Comparison of ENCODE assay signal across 10 cellular contexts in the genomic region with DNA sequence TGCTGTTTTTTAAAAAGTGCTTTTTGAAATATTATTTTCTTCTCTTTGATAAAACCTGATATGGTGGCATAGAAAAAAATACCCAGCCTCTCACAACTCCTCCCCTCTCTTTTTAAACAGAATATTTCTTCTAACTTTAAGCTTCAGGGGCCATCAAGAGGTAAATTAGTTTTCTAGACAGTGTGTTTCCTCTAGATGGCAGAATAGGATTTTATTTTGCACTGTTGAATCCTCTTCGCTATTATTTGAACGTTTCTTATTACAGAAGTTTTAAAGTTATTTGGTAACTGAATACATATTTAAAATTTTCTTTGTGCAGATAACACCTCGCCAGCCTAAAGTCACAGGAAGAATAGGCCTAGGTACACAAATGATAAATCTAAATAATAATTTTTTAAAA. TPM values are rescaled to one million over a fixed set of nuclear protein-coding genes. Genes with fewer than 3 reads are reported as not detected.
A peak's percentile ranks its signal among the peaks of the same experiment; 100 is the strongest.
DNase-seq lines count a peak whose midpoint lies in the region; ATAC-seq, FAIRE-seq and TF ChIP-seq lines count a peak whose summit lies in the region.
"Had no signal": no experiment of that assay in that cellular context is flagged by ENCODE, and none has a peak within 500 bp of the region (broad histone marks: within the 10 kb centered on the region; RNA-seq: fewer than 3 reads in every experiment).

No MANE protein-coding gene starts in this region.

- CTCF ChIA-PET in activated CD8-positive, alpha-beta memory T cell treated with anti-CD3 and anti-CD28 coated beads, Interleukin-2, amount 10 ng/mL, durations not matched to agents 7 days and 5 days (lab: Charles Lee): no interaction called here

- no peak for FAIRE-seq in D721Med (lab: Jason Lieb, UNC)

- intact Hi-C loops in activated T-helper 1 cell treated with anti-CD3 and anti-CD28 coated beads, Interleukin-12 subunit alpha, Interleukin-12 subunit beta, Interleukin-2, Interleukin-4 antibody, amounts not matched to agents 30 ng/mL and 10 ng/mL and 1 ng/mL, durations not matched to agents 14 hours and 24 hours and 36 hours (cut with micrococcal nuclease): no loop called here
- intact Hi-C loops in natural killer cell (cut with micrococcal nuclease): no loop called here

- no peaks in the 10 kb centered on the region for H3K9me3 Mint-ChIP-seq in activated CD8-positive, alpha-beta memory T cell treated with anti-CD3 and anti-CD28 coated beads, Interleukin-2, amount 10 ng/mL, durations not matched to agents 7 days and 5 days (ENCODE audit: low read depth)
- H3K9me3 Mint-ChIP-seq in activated T-helper 1 cell treated with anti-CD3 and anti-CD28 coated beads, Interleukin-12 subunit alpha, Interleukin-12 subunit beta, Interleukin-2, Interleukin-4 antibody, amounts not matched to agents 30 ng/mL and 10 ng/mL and 1 ng/mL, durations not matched to agents 14 hours and 24 hours and 36 hours: no peaks in the 10 kb centered on the region
- no peaks in the 10 kb centered on the region for H3K9me3 Mint-ChIP-seq in natural killer cell
- H3K9me3 Mint-ChIP-seq: IgD-negative memory B cell had no signal

- peaks cover 6% of the 10 kb centered on the region for H3K27me3 Mint-ChIP-seq in activated CD8-positive, alpha-beta memory T cell treated with anti-CD3 and anti-CD28 coated beads, Interleukin-2, amount 10 ng/mL, durations not matched to agents 7 days and 5 days
- H3K27me3 Mint-ChIP-seq in activated T-helper 1 cell treated with anti-CD3 and anti-CD28 coated beads, Interleukin-12 subunit alpha, Interleukin-12 subunit beta, Interleukin-2, Interleukin-4 antibody, amounts not matched to agents 30 ng/mL and 10 ng/mL and 1 ng/mL, durations not matched to agents 14 hours and 24 hours and 36 hours (ENCODE audit: insufficient read depth): peaks cover 8% of the 10 kb centered on the region
- H3K27me3 Mint-ChIP-seq in natural killer cell (ENCODE audit: low read depth in 2 of 2): peaks cover 0 to 3% of the 10 kb centered on the region in 2 donors
- H3K27me3 Mint-ChIP-seq: IgD-negative memory B cell had no signal

- no peak for DNase-seq in D721Med (ENCODE audit: insufficient read length, low spot score)
- peak; percentile 37 for DNase-seq in LHCN-M2 (ENCODE audit: low read depth)
- DNase-seq in kidney tubule cell (ENCODE audit: low spot score): peak; percentile 31
- DNase-seq in activated CD8-positive, alpha-beta memory T cell treated with anti-CD3 and anti-CD28 coated beads, Interleukin-2, amount 10 ng/mL, durations not matched to agents 7 days and 5 days: no peak
- no peak for DNase-seq in activated T-helper 1 cell treated with anti-CD3 and anti-CD28 coated beads, Interleukin-12 subunit alpha, Interleukin-12 subunit beta, Interleukin-2, Interleukin-4 antibody, amounts not matched to agents 30 ng/mL and 10 ng/mL and 1 ng/mL, durations not matched to agents 14 hours and 24 hours and 36 hours (ENCODE audit: low spot score)
- DNase-seq in natural killer cell: no peak
- DNase-seq: activated CD8-positive, alpha-beta memory T cell treated with anti-CD3 and anti-CD28 coated beads, Interleukin-2, amount 50 U/mL, for 48 hours had no signal

- no peak overlapping the region for H3K4me3 Mint-ChIP-seq in activated CD8-positive, alpha-beta memory T cell treated with anti-CD3 and anti-CD28 coated beads, Interleukin-2, amount 10 ng/mL, durations not matched to agents 7 days and 5 days
- no peak overlapping the region for H3K4me3 Mint-ChIP-seq in activated T-helper 1 cell treated with anti-CD3 and anti-CD28 coated beads, Interleukin-12 subunit alpha, Interleukin-12 subunit beta, Interleukin-2, Interleukin-4 antibody, amounts not matched to agents 30 ng/mL and 10 ng/mL and 1 ng/mL, durations not matched to agents 14 hours and 24 hours and 36 hours
- H3K4me3 Mint-ChIP-seq in natural killer cell: no peak overlapping the region
- H3K4me3 Mint-ChIP-seq: IgD-negative memory B cell had no signal

- H3K36me3 Mint-ChIP-seq in activated CD8-positive, alpha-beta memory T cell treated with anti-CD3 and anti-CD28 coated beads, Interleukin-2, amount 10 ng/mL, durations not matched to agents 7 days and 5 days: no peaks in the 10 kb centered on the region
- no peaks in the 10 kb centered on the region for H3K36me3 Mint-ChIP-seq in activated T-helper 1 cell treated with anti-CD3 and anti-CD28 coated beads, Interleukin-12 subunit alpha, Interleukin-12 subunit beta, Interleukin-2, Interleukin-4 antibody, amounts not matched to agents 30 ng/mL and 10 ng/mL and 1 ng/mL, durations not matched to agents 14 hours and 24 hours and 36 hours (ENCODE audit: low read depth)
- no peaks in the 10 kb centered on the region for H3K36me3 Mint-ChIP-seq in natural killer cell
- H3K36me3 Mint-ChIP-seq: IgD-negative memory B cell had no signal

- no peak overlapping the region for H3K27ac ChIP-seq in VCaP

- peak; percentile 56 for TF ChIP-seq CTCF in D721Med (IDR thresholded peaks at IDR 0.05; ENCODE audit: insufficient read depth, missing control alignments)
- TF ChIP-seq CTCF in VCaP (conservative IDR thresholded peaks at IDR 0.05): peak; percentile 65
- TF ChIP-seq CTCF in natural killer cell (IDR thresholded peaks at IDR 0.05): no peak

- ATAC-seq in activated CD8-positive, alpha-beta memory T cell treated with anti-CD3 and anti-CD28 coated beads, Interleukin-2, amount 10 ng/mL, durations not matched to agents 7 days and 5 days: no peak
- ATAC-seq in natural killer cell: no peak
- ATAC-seq in HG03097 (IDR thresholded peaks at IDR 0.05; ENCODE audit: low FRiP score, unreplicated experiment): no peak

- H3K4me1 Mint-ChIP-seq in activated CD8-positive, alpha-beta memory T cell treated with anti-CD3 and anti-CD28 coated beads, Interleukin-2, amount 10 ng/mL, durations not matched to agents 7 days and 5 days: peaks cover 9% of the 10 kb centered on the region
- no peaks in the 10 kb centered on the region for H3K4me1 Mint-ChIP-seq in activated T-helper 1 cell treated with anti-CD3 and anti-CD28 coated beads, Interleukin-12 subunit alpha, Interleukin-12 subunit beta, Interleukin-2, Interleukin-4 antibody, amounts not matched to agents 30 ng/mL and 10 ng/mL and 1 ng/mL, durations not matched to agents 14 hours and 24 hours and 36 hours (ENCODE audit: low read depth)
- peaks cover 8 to 11% of the 10 kb centered on the region in 2 donors for H3K4me1 Mint-ChIP-seq in natural killer cell

- no peak overlapping the region for H3K27ac Mint-ChIP-seq in activated CD8-positive, alpha-beta memory T cell treated with anti-CD3 and anti-CD28 coated beads, Interleukin-2, amount 10 ng/mL, durations not matched to agents 7 days and 5 days
- no peak overlapping the region for H3K27ac Mint-ChIP-seq in activated T-helper 1 cell treated with anti-CD3 and anti-CD28 coated beads, Interleukin-12 subunit alpha, Interleukin-12 subunit beta, Interleukin-2, Interleukin-4 antibody, amounts not matched to agents 30 ng/mL and 10 ng/mL and 1 ng/mL, durations not matched to agents 14 hours and 24 hours and 36 hours
- no peak overlapping the region for H3K27ac Mint-ChIP-seq in natural killer cell
- H3K27ac Mint-ChIP-seq: IgD-negative memory B cell had no signal

RNA-seq across cellular contexts. Expression of a gene that starts 30.3 kb away (rescaled TPM):
- total RNA-seq in LHCN-M2 (2014; rRNA removed) (8.7 and 10.3 TPM in 2 replicates), natural killer cell (10 to 100 TPM; 19.1 to 25.9 (median 20.8) TPM)
- 1.9 TPM for polyA plus RNA-seq in LHCN-M2 (2012)
- 10 to 100 TPM; 10.6 to 12.2 TPM for total RNA-seq in activated CD8-positive, alpha-beta memory T cell treated with anti-CD3 and anti-CD28 coated beads, Interleukin-2, amount 10 ng/mL, durations not matched to agents 7 days and 5 days
- total RNA-seq in activated T-helper 1 cell treated with anti-CD3 and anti-CD28 coated beads, Interleukin-12 subunit alpha, Interleukin-12 subunit beta, Interleukin-2, Interleukin-4 antibody, amounts not matched to agents 30 ng/mL and 10 ng/mL and 1 ng/mL, durations not matched to agents 14 hours and 24 hours and 36 hours: 14.4 and 15.2 TPM in 2 replicates

RNA-seq across cellular contexts. Expression of a gene that starts 38.1 kb away (rescaled TPM):
- total RNA-seq in LHCN-M2 (2014; rRNA removed) (7.2 and 9.3 TPM in 2 replicates), natural killer cell (10 to 100 TPM; 25.7 to 36.9 (median 26.4) TPM)
- polyA plus RNA-seq in LHCN-M2 (2012): 2.0 TPM
- total RNA-seq in activated CD8-positive, alpha-beta memory T cell treated with anti-CD3 and anti-CD28 coated beads, Interleukin-2, amount 10 ng/mL, durations not matched to agents 7 days and 5 days: 10 to 100 TPM; 19.0 to 24.9 TPM
- total RNA-seq in activated T-helper 1 cell treated with anti-CD3 and anti-CD28 coated beads, Interleukin-12 subunit alpha, Interleukin-12 subunit beta, Interleukin-2, Interleukin-4 antibody, amounts not matched to agents 30 ng/mL and 10 ng/mL and 1 ng/mL, durations not matched to agents 14 hours and 24 hours and 36 hours: 12.2 and 12.8 TPM in 2 replicates

Comparison
In these comparisons a context has a peak if more than half of its experiments do, and no peak if none do; other contexts are left out.
1. DNase-seq: peak in LHCN-M2 (single experiment) and kidney tubule cell (single experiment); none in D721Med (single experiment), activated CD8-positive, alpha-beta memory T cell treated with anti-CD3 and anti-CD28 coated beads, Interleukin-2, amount 10 ng/mL, durations not matched to agents 7 days and 5 days (single experiment), activated T-helper 1 cell treated with anti-CD3 and anti-CD28 coated beads, Interleukin-12 subunit alpha, Interleukin-12 subunit beta, Interleukin-2, Interleukin-4 antibody, amounts not matched to agents 30 ng/mL and 10 ng/mL and 1 ng/mL, durations not matched to agents 14 hours and 24 hours and 36 hours (single experiment) and natural killer cell (single experiment).